ENCODE assay signal across 9 cellular contexts in the genomic region with DNA sequence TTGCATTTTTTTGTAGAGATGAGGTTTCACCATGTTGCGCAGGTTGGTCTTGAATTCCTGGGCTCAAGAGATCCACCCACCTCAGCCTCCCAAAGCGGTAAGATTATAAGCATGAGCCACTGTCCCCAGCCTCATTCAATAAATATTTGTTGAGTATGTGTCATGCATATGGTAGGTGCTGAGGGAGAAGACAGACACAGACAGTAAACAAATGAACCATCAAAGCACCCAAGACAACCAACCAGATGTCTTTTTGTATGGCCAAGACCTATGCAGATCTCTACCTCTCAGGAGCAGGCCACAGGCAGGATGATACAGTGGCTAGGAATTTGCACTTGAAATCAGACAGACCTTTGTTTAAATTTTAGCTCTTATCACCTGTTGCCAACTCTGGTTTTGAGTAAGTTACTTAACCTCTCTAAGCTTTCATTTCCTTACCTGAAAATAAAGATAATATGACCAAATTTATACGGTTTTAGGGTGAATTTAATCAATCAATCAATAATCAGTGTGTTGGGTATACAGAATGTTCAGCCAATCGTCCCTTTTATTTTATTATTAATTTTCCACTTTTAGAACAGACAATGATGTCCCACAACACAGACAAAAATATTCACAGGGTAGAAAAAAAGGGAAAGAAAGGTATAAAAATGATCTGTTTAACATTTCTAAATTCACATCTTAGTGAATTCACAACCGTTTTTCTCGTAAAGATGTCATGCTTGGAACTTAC.
DNase-seq lines count a peak whose midpoint lies in the region; ATAC-seq and TF ChIP-seq lines count a peak whose summit lies in the region.
"Had no signal": no experiment of that assay in that cellular context is flagged by ENCODE, and none has a peak within 500 bp of the region (broad histone marks: within the 10 kb centered on the region; RNA-seq: fewer than 3 reads in every experiment).

No MANE protein-coding gene starts in this region.

- H3K36me3 ChIP-seq in SJCRH30 (no peaks in the 10 kb centered on the region; the same call in 1 of the 2 replicates), heart right ventricle (peaks cover 0 to 5% (median 0%) of the 10 kb centered on the region in 9 donors), tibial artery (no peaks in the 10 kb centered on the region)

- DNase-seq in NCI-H1417 (lab: John Stamatoyannopoulos, UW) (peak in 2 of 3 experiments; percentile 0 to 2), NCI-H1417 treated with DMSO at 0.1 percent for 48 hours (lab: John Stamatoyannopoulos, UW) (no peak), SJCRH30 (peak; percentile 24 to 36), heart right ventricle (no peak), tibial artery (no peak), cerebellar nuclear complex (lab: John Stamatoyannopoulos, UW) (no peak), superior temporal gyrus (ENCODE audit: extremely low spot score) (no peak)
- DNase-seq: activated naive CD4-positive, alpha-beta T cell had no signal

- H3K4me1 ChIP-seq in SJCRH30, result peaks cover 14% of the 10 kb centered on the region
- H3K4me1 ChIP-seq in heart right ventricle, result peaks cover 6 to 44% (median 32%) of the 10 kb centered on the region in 9 donors
- H3K4me1 ChIP-seq in tibial artery, result peaks cover 0 to 44% (median 19%) of the 10 kb centered on the region in 4 donors

- ATAC-seq in heart right ventricle (peak in 4 of 8 donors; percentile 14 to 45 (median 20)), GM21786 (IDR thresholded peaks at IDR 0.05; ENCODE audit: unreplicated experiment) (no peak)

- no peaks in the 10 kb centered on the region for H3K9me3 ChIP-seq in SJCRH30 (replicated peaks)
- H3K9me3 ChIP-seq in heart right ventricle, result no peaks in the 10 kb centered on the region
- H3K9me3 ChIP-seq in tibial artery, result no peaks in the 10 kb centered on the region

- H3K27me3 ChIP-seq in SJCRH30 (no peaks in the 10 kb centered on the region), heart right ventricle (no peaks in the 10 kb centered on the region), tibial artery (no peaks in the 10 kb centered on the region)

- TF ChIP-seq CTCF in heart right ventricle (IDR thresholded peaks at IDR 0.05) (no peak), tibial artery (IDR thresholded peaks at IDR 0.05) (no peak)

- WGBS in heart right ventricle, 2 donors, result 68 to 71% methylated on average over 6 of the region's 6 CpGs

- H3K27ac ChIP-seq in SJCRH30, result peak overlapping the region; percentile 91
- peak overlapping the region in 9 of 10 donors; percentile 6 to 75 (median 22) for H3K27ac ChIP-seq in heart right ventricle
- H3K27ac ChIP-seq in tibial artery, result peak overlapping the region; percentile 60 to 63

- intact Hi-C loops in heart right ventricle (cut with DNase I), result no loop called here
- intact Hi-C loops in tibial artery (cut with DNase I; ENCODE audit: low total_unique reads), result no loop called here

- H3K4me3 ChIP-seq in SJCRH30, result no peak overlapping the region
- H3K4me3 ChIP-seq in heart right ventricle, result no peak overlapping the region
- H3K4me3 ChIP-seq in tibial artery, result no peak overlapping the region

Comparison
In these comparisons a context has a peak if more than half of its experiments do, and no peak if none do; other contexts are left out.
1. DNase-seq: peak in NCI-H1417 (2 of 3) and SJCRH30 (2 of 2); none in NCI-H1417 treated with DMSO at 0.1 percent for 48 hours (single experiment), heart right ventricle (0 of 2), tibial artery (0 of 2), cerebellar nuclear complex (0 of 2) and superior temporal gyrus (single experiment).
2. H3K27ac ChIP-seq: peak in every context shown above with its lines; median percentile 91 in SJCRH30; 62 in tibial artery; 22 in heart right ventricle.